ENCODE assay signal across 1 cellular context in genomic region chr1:245962453-245962852, GRCh38.
TF ChIP-seq lines count a peak whose summit lies in the region.

No MANE protein-coding gene starts in this region.

TF ChIP-seq in IMR-90, 13 proteins besides CTCF, POLR2A, EP300 and RAD21 (continued from another document):
- TF ChIP-seq ELK1 (IDR thresholded peaks at IDR 0.05; ENCODE audit: borderline replicate concordance, low read depth, low read length) (no peak), NFE2L2 (IDR thresholded peaks at IDR 0.05; ENCODE audit: low read depth, low read length) (no peak), MXI1 (IDR thresholded peaks at IDR 0.05; ENCODE audit: borderline replicate concordance, low read depth, low read length) (no peak), BHLHE40 (IDR thresholded peaks at IDR 0.05; ENCODE audit: low read depth, low read length) (no peak), CHD1 (IDR thresholded peaks at IDR 0.05; ENCODE audit: low read depth, low read length) (no peak), CEBPB (IDR thresholded peaks at IDR 0.05; ENCODE audit: low read depth, low read length) (no peak)
